10 cellular contexts compared by ENCODE assay signal in genomic region chr6:142645663-142646062, GRCh38.
"Had no signal": no experiment of that assay in that cellular context is flagged by ENCODE, and none has a peak within 500 bp of the region (broad histone marks: within the 10 kb centered on the region; RNA-seq: fewer than 3 reads in every experiment).

No MANE protein-coding gene starts in this region.

- H3K4me3 ChIP-seq: GM23248 had no signal

- H3K9me3 Mint-ChIP-seq: HFFc6 had no signal

- H3K4me2 ChIP-seq: KMS-11 had no signal

- H3K27ac ChIP-seq: GM23248, KMS-11 had no signal

- H3K27ac Mint-ChIP-seq: HFFc6 had no signal

- H3K9ac ChIP-seq: GM23248, KMS-11 had no signal

- H3K4me3 Mint-ChIP-seq: H9, HFFc6 had no signal

- DNase-seq: GM23248, GOT3, H9, HCEC 1CT, HFFc6, IMR-90, KBM-7 had no signal

- H2AFZ ChIP-seq: GM23248 had no signal

- FAIRE-seq: H54, HTR-8/SVneo had no signal
